Comparison of ENCODE assay signal across 14 cellular contexts in genomic region chr14:103073876-103074698, GRCh38. TPM values are rescaled to one million over a fixed set of nuclear protein-coding genes. Genes with fewer than 3 reads are reported as not detected.
DNase-seq lines count a peak whose midpoint lies in the region; ATAC-seq and TF ChIP-seq lines count a peak whose summit lies in the region.
"Had no signal": no experiment of that assay in that cellular context is flagged by ENCODE, and none has a peak within 500 bp of the region (broad histone marks: within the 10 kb centered on the region; RNA-seq: fewer than 3 reads in every experiment).

No MANE protein-coding gene starts in this region.

- H3K9me3 Mint-ChIP-seq in endodermal cell: no peaks in the 10 kb centered on the region
- no peaks in the 10 kb centered on the region for H3K9me3 Mint-ChIP-seq in natural killer cell
- H3K9me3 Mint-ChIP-seq: naive thymus-derived CD8-positive, alpha-beta T cell; stimulated activated naive B cell treated with anti-CD40 and anti-IgM and Interleukin-4, amounts not matched to agents 10 μg/mL and 1 μg/mL and 100 μg/mL, for 72 hours had no signal

- H3K36me3 Mint-ChIP-seq in endodermal cell (ENCODE audit: low read depth): no peaks in the 10 kb centered on the region
- no peaks in the 10 kb centered on the region for H3K36me3 Mint-ChIP-seq in natural killer cell
- H3K36me3 Mint-ChIP-seq: naive thymus-derived CD8-positive, alpha-beta T cell; stimulated activated naive B cell treated with anti-CD40 and anti-IgM and Interleukin-4, amounts not matched to agents 10 μg/mL and 1 μg/mL and 100 μg/mL, for 72 hours had no signal

- H3K27ac ChIP-seq in endodermal cell (ENCODE audit: low read depth, low read length) (no peak overlapping the region), lung (ENCODE audit: low read depth in 1 of 2, low read length in 1 of 2) (peak overlapping the region; percentile 60 to 81)

- H3K4me1 Mint-ChIP-seq in endodermal cell (no peaks in the 10 kb centered on the region), natural killer cell (no peaks in the 10 kb centered on the region)
- H3K4me1 Mint-ChIP-seq: stimulated activated naive B cell treated with anti-CD40 and anti-IgM and Interleukin-4, amounts not matched to agents 10 μg/mL and 1 μg/mL and 100 μg/mL, for 72 hours had no signal

- peak overlapping the region; percentile 46 for H3K4me3 Mint-ChIP-seq in endodermal cell
- no peak overlapping the region for H3K4me3 Mint-ChIP-seq in natural killer cell
- H3K4me3 Mint-ChIP-seq: stimulated activated naive B cell treated with anti-CD40 and anti-IgM and Interleukin-4, amounts not matched to agents 10 μg/mL and 1 μg/mL and 100 μg/mL, for 72 hours had no signal

- intact Hi-C loops in Right ventricle myocardium inferior (cut with DNase I): loop anchor here (2.0 to 10.0 kb wide), 2 partner anchors 219 to 379 kb away; no protein-coding TSS in a partner anchor
- intact Hi-C loops in cardiac septum (cut with DNase I): loop anchor here (2.0 kb wide), 1 partner anchor 219 kb away; no protein-coding TSS in a partner anchor
- intact Hi-C loops in natural killer cell (cut with micrococcal nuclease): loop anchor here (10.0 kb wide), 1 partner anchor 221 kb away; no protein-coding TSS in a partner anchor

- ATAC-seq in Right ventricle myocardium inferior (peak; percentile 30), lung (ENCODE audit: insufficient read depth, low FRiP score) (no peak), natural killer cell (no peak)

- DNase-seq in Right ventricle myocardium inferior (ENCODE audit: missing footprints): peak; percentile 68
- DNase-seq in cardiac septum (ENCODE audit: low spot score): no peak
- peak; percentile 50 for DNase-seq in endodermal cell
- DNase-seq in lung (ENCODE audit: low spot score): no peak
- DNase-seq in NCI-H69 (lab: John Stamatoyannopoulos, UW): no peak
- no peak for DNase-seq in natural killer cell
- no peak for DNase-seq in HPDE6-E6E7 (ENCODE audit: extremely low spot score)
- no peak for DNase-seq in stimulated activated CD4-positive, alpha-beta T cell treated with anti-CD3 and anti-CD28 coated beads, Interleukin-2, amount 100 ng/mL, for 24 hours
- DNase-seq: activated naive CD4-positive, alpha-beta T cell treated with anti-CD3 and anti-CD28 coated beads, Interleukin-2, amount 50 U/mL, for 16 hours; NCI-H345; stimulated activated naive B cell treated with anti-CD40 and anti-IgM and Interleukin-4, amounts not matched to agents 10 μg/mL and 1 μg/mL and 100 μg/mL, for 72 hours had no signal

- H3K27me3 Mint-ChIP-seq in endodermal cell (ENCODE audit: insufficient read depth): peaks cover 6% of the 10 kb centered on the region
- H3K27me3 Mint-ChIP-seq in natural killer cell (ENCODE audit: low read depth in 2 of 2): peaks cover 0 to 7% of the 10 kb centered on the region in 2 donors

- no peak overlapping the region for H3K9ac ChIP-seq in endodermal cell (ENCODE audit: extremely low read depth, low read length, poor library complexity, severe bottlenecking)

- no peak overlapping the region for H3K27ac Mint-ChIP-seq in endodermal cell
- no peak overlapping the region for H3K27ac Mint-ChIP-seq in natural killer cell
- H3K27ac Mint-ChIP-seq: naive thymus-derived CD8-positive, alpha-beta T cell; stimulated activated naive B cell treated with anti-CD40 and anti-IgM and Interleukin-4, amounts not matched to agents 10 μg/mL and 1 μg/mL and 100 μg/mL, for 72 hours had no signal

- H3K4me1 ChIP-seq in endodermal cell (ENCODE audit: control insufficient read depth, insufficient read depth, low read length): no peaks in the 10 kb centered on the region
- H3K4me1 ChIP-seq in lung (ENCODE audit: control insufficient read depth in 2 of 2, insufficient read depth in 2 of 2, low read length in 2 of 2): peaks cover 0 to 14% of the 10 kb centered on the region in 2 donors

- 83% methylated on average over 14 to 21 of the region's 21 CpGs for WGBS in endodermal cell (ENCODE audit: insufficient coverage in 1 of 2, insufficient read length in 1 of 2), 2 experiments
- WGBS in lung, 2 donors: 74 to 78% methylated on average over 21 of the region's 21 CpGs

- H3K27me3 ChIP-seq in endodermal cell (ENCODE audit: control insufficient read depth, insufficient read depth, low read length, poor library complexity, severe bottlenecking) (no peaks in the 10 kb centered on the region), lung (ENCODE audit: control insufficient read depth, insufficient read depth) (no peaks in the 10 kb centered on the region)

- H3K36me3 ChIP-seq in endodermal cell (ENCODE audit: control insufficient read depth, insufficient read depth, low read length) (no peaks in the 10 kb centered on the region), lung (ENCODE audit: control insufficient read depth in 2 of 2, insufficient read depth in 2 of 2, low read length in 2 of 2) (no peaks in the 10 kb centered on the region)

- H3K4me3 ChIP-seq in endodermal cell (ENCODE audit: low read length): no peak overlapping the region
- H3K4me3 ChIP-seq in lung: no peak overlapping the region

- TF ChIP-seq CTCF in endodermal cell (conservative IDR thresholded peaks at IDR 0.05) (no peak), lung (IDR thresholded peaks at IDR 0.05; ENCODE audit: control extremely low read depth, extremely low read depth) (no peak), natural killer cell (IDR thresholded peaks at IDR 0.05) (no peak)

- H3K9me3 ChIP-seq in endodermal cell (ENCODE audit: control insufficient read depth, low read length) (no peaks in the 10 kb centered on the region), lung (ENCODE audit: control insufficient read depth in 2 of 2, insufficient read depth in 1 of 2, low read length in 1 of 2) (no peaks in the 10 kb centered on the region)

RNA-seq across cellular contexts. Expression of gene LBHD2, which starts 9.9 kb away (rescaled TPM):
- not detected for total RNA-seq in Right ventricle myocardium inferior
- total RNA-seq in cardiac septum: not detected
- total RNA-seq in endodermal cell: not detected
- polyA plus RNA-seq in endodermal cell (2013, experiment 1 of 2): not detected
- polyA plus RNA-seq in endodermal cell (2013, experiment 2 of 2): not detected
- not detected for total RNA-seq in lung
- under 1 TPM in 1 of 2 donors, not detected in 1; 0.08 TPM for polyA plus RNA-seq in lung
- total RNA-seq in natural killer cell: not detected
- total RNA-seq: dermis microvascular lymphatic vessel endothelial cell; naive thymus-derived CD8-positive, alpha-beta T cell; SK-MEL-5 had no signal
- polyA plus RNA-seq: naive thymus-derived CD8-positive, alpha-beta T cell had no signal

RNA-seq across cellular contexts. Expression of gene CDC42BPB, which starts 16.7 kb away (rescaled TPM):
- total RNA-seq in Right ventricle myocardium inferior: 68.9 TPM
- 81.8 TPM for total RNA-seq in cardiac septum
- 100 to 1,000 TPM; 120 to 123 TPM for total RNA-seq in endodermal cell
- polyA plus RNA-seq in endodermal cell (2013, experiment 1 of 2): 82.7 TPM
- 80.3 TPM for polyA plus RNA-seq in endodermal cell (2013, experiment 2 of 2)
- total RNA-seq in lung: 10 to 100 TPM; 88.5 to 97.9 TPM
- polyA plus RNA-seq in lung: 10 to 100 TPM; 39.3 to 44.6 TPM
- 1 to 10 TPM in 2 of 3 donors, under 1 TPM in 1; 0.86 to 2.3 (median 2.0) TPM for total RNA-seq in natural killer cell

RNA-seq across cellular contexts. Expression of gene EXOC3L4, which starts 20.4 kb away (rescaled TPM):
- total RNA-seq in Right ventricle myocardium inferior: 1.2 TPM
- 0.46 TPM for total RNA-seq in cardiac septum
- total RNA-seq in endodermal cell: 1 to 10 TPM; 2.5 to 3.6 TPM
- polyA plus RNA-seq in endodermal cell (2013, experiment 1 of 2): 0.21 TPM
- polyA plus RNA-seq in endodermal cell (2013, experiment 2 of 2): not detected
- 1 to 10 TPM; 3.6 to 4.0 TPM for total RNA-seq in lung
- 1 to 10 TPM; 3.0 to 4.6 TPM for polyA plus RNA-seq in lung
- total RNA-seq in natural killer cell: not detected
- total RNA-seq: dermis microvascular lymphatic vessel endothelial cell; naive thymus-derived CD8-positive, alpha-beta T cell; SK-MEL-5 had no signal
- polyA plus RNA-seq: naive thymus-derived CD8-positive, alpha-beta T cell had no signal

RNA-seq across cellular contexts. Expression of gene TNFAIP2, which starts 49.2 kb away (rescaled TPM):
- 56.5 TPM for total RNA-seq in Right ventricle myocardium inferior
- 31.3 TPM for total RNA-seq in cardiac septum
- total RNA-seq in endodermal cell: 10 to 100 TPM; 16.8 to 19.4 TPM
- 57.6 TPM for polyA plus RNA-seq in endodermal cell (2013, experiment 1 of 2)
- polyA plus RNA-seq in endodermal cell (2013, experiment 2 of 2): 59.4 TPM
- total RNA-seq in lung: 100 to 1,000 TPM in 1 of 2 donors, 10 to 100 TPM in 1; 65.6 to 192 TPM
- 100 to 1,000 TPM; 260 to 519 TPM for polyA plus RNA-seq in lung
- 10 to 100 TPM; 14.2 to 89.8 (median 50.1) TPM for total RNA-seq in natural killer cell
- total RNA-seq: SK-MEL-5 had no signal
- polyA plus RNA-seq: naive thymus-derived CD8-positive, alpha-beta T cell had no signal

Comparison
In these comparisons a context has a peak if more than half of its experiments do, and no peak if none do; other contexts are left out.
1. DNase-seq: peak in Right ventricle myocardium inferior (single experiment) and endodermal cell (single experiment); none in cardiac septum (single experiment), lung (single experiment), NCI-H69 (single experiment), natural killer cell (single experiment), HPDE6-E6E7 (single experiment) and stimulated activated CD4-positive, alpha-beta T cell treated with anti-CD3 and anti-CD28 coated beads, Interleukin-2, amount 100 ng/mL, for 24 hours (0 of 2).
2. RNA of gene CDC42BPB, which starts 16.7 kb away (total RNA-seq): 120 to 123 TPM in endodermal cell, 88.5 to 97.9 TPM in lung, 81.8 TPM in cardiac septum (single experiment) and 68.9 TPM in Right ventricle myocardium inferior (single experiment); 0.86 to 2.3 TPM in natural killer cell; every median in the first group is over 10 times any median in the second.